ENCODE assay signal across 13 cellular contexts in genomic region chr7:36871863-36872262, GRCh38.
DNase-seq lines count a peak whose midpoint lies in the region; ATAC-seq and TF ChIP-seq lines count a peak whose summit lies in the region.
"Had no signal": no experiment of that assay in that cellular context is flagged by ENCODE, and none has a peak within 500 bp of the region (broad histone marks: within the 10 kb centered on the region; RNA-seq: fewer than 3 reads in every experiment).

No MANE protein-coding gene starts in this region.

- H3K36me3 Mint-ChIP-seq in activated T-helper 2 cell treated with anti-CD3 and anti-CD28 coated beads, Interferon-gamma antibody, Interleukin-2, Interleukin-4, amounts not matched to agents 10 μg/mL and 5 μg/mL and 100 μg/mL, durations not matched to agents 14 hours and 24 hours and 36 hours (ENCODE audit: low read depth): peaks cover 83% of the 10 kb centered on the region
- H3K36me3 Mint-ChIP-seq in stimulated activated effector memory CD8-positive, alpha-beta T cell treated with anti-CD3 and anti-CD28 coated beads, Interleukin-12 subunit alpha, Interleukin-12 subunit beta, amount 100 ng/mL, for 72 hours: peaks cover 59% of the 10 kb centered on the region
- H3K36me3 Mint-ChIP-seq in HFFc6 (ENCODE audit: low read depth): no peaks in the 10 kb centered on the region

- H3K9me3 ChIP-seq in cardiac muscle cell (ENCODE audit: low read depth) (no peaks in the 10 kb centered on the region), right atrium auricular region (no peaks in the 10 kb centered on the region)

- H3K4me3 ChIP-seq in cardiac muscle cell (no peak overlapping the region), right atrium auricular region (no peak overlapping the region)
- no peak overlapping the region for H3K4me3 ChIP-seq in Jurkat, Clone E6-1 (ENCODE audit: low read length)

- H3K27ac ChIP-seq in cardiac muscle cell (peak overlapping the region; percentile 73), right atrium auricular region (no peak overlapping the region)

- no peaks in the 10 kb centered on the region for H3K27me3 ChIP-seq in cardiac muscle cell
- H3K27me3 ChIP-seq in right atrium auricular region: no peaks in the 10 kb centered on the region

- no peaks in the 10 kb centered on the region for H3K27me3 Mint-ChIP-seq in activated T-helper 2 cell treated with anti-CD3 and anti-CD28 coated beads, Interferon-gamma antibody, Interleukin-2, Interleukin-4, amounts not matched to agents 10 μg/mL and 5 μg/mL and 100 μg/mL, durations not matched to agents 14 hours and 24 hours and 36 hours (ENCODE audit: low read depth)
- no peaks in the 10 kb centered on the region; the same call in 1 of the 2 replicates for H3K27me3 Mint-ChIP-seq in HFFc6 (ENCODE audit: insufficient read depth)
- H3K27me3 Mint-ChIP-seq: B cell, T-helper 17 cell had no signal

- peak in 1 of 2 donors; percentile 29 for DNase-seq in cardiac muscle cell (ENCODE audit: low read depth in 1 of 2, low spot score in 1 of 2)
- no peak for DNase-seq in right atrium auricular region (ENCODE audit: low spot score)
- peak; percentile 23 for DNase-seq in Jurkat, Clone E6-1 (ENCODE audit: low read depth, low spot score)
- DNase-seq in activated T-helper 2 cell treated with anti-CD3 and anti-CD28 coated beads, Interferon-gamma antibody, Interleukin-2, Interleukin-4, amounts not matched to agents 10 μg/mL and 5 μg/mL and 100 μg/mL, durations not matched to agents 14 hours and 24 hours and 36 hours (ENCODE audit: low spot score): no peak
- no peak for DNase-seq in stimulated activated effector memory CD8-positive, alpha-beta T cell treated with anti-CD3 and anti-CD28 coated beads, Interleukin-12 subunit alpha, Interleukin-12 subunit beta, amount 100 ng/mL, for 72 hours (ENCODE audit: low spot score in 2 of 2)
- no peak for DNase-seq in HFFc6
- DNase-seq: amygdala; NCI-H1694 treated with DMSO at 0.1 percent for 48 hours; stimulated activated CD4-positive, alpha-beta T cell treated with anti-CD3 and anti-CD28 coated beads, Interleukin-4, amount 100 ng/mL, for 24 hours; T-helper 17 cell had no signal

- H3K4me1 ChIP-seq in cardiac muscle cell (ENCODE audit: low read depth): peaks cover 27% of the 10 kb centered on the region
- no peaks in the 10 kb centered on the region for H3K4me1 ChIP-seq in right atrium auricular region

- TF ChIP-seq CTCF in cardiac muscle cell (IDR thresholded peaks at IDR 0.05; ENCODE audit: low read depth, low read length) (no peak), right atrium auricular region (IDR thresholded peaks at IDR 0.05) (no peak), HFFc6 (IDR thresholded peaks at IDR 0.05) (no peak)

- peak overlapping the region; percentile 89 for H3K27ac Mint-ChIP-seq in activated T-helper 2 cell treated with anti-CD3 and anti-CD28 coated beads, Interferon-gamma antibody, Interleukin-2, Interleukin-4, amounts not matched to agents 10 μg/mL and 5 μg/mL and 100 μg/mL, durations not matched to agents 14 hours and 24 hours and 36 hours
- peak overlapping the region; percentile 86 for H3K27ac Mint-ChIP-seq in stimulated activated effector memory CD8-positive, alpha-beta T cell treated with anti-CD3 and anti-CD28 coated beads, Interleukin-12 subunit alpha, Interleukin-12 subunit beta, amount 100 ng/mL, for 72 hours
- H3K27ac Mint-ChIP-seq in HFFc6: no peak overlapping the region
- H3K27ac Mint-ChIP-seq: B cell, T-helper 17 cell had no signal

- ATAC-seq in stimulated activated effector memory CD8-positive, alpha-beta T cell treated with anti-CD3 and anti-CD28 coated beads, Interleukin-12 subunit alpha, Interleukin-12 subunit beta, amount 100 ng/mL, for 72 hours: peak; percentile 91
- ATAC-seq in HG03175 (IDR thresholded peaks at IDR 0.05; ENCODE audit: unreplicated experiment) (no peak), HG03460 (IDR thresholded peaks at IDR 0.05; ENCODE audit: unreplicated experiment) (no peak)
- ATAC-seq: T-helper 17 cell had no signal

- no peaks in the 10 kb centered on the region for H3K36me3 ChIP-seq in cardiac muscle cell
- no peaks in the 10 kb centered on the region for H3K36me3 ChIP-seq in right atrium auricular region

- H3K4me3 Mint-ChIP-seq in activated T-helper 2 cell treated with anti-CD3 and anti-CD28 coated beads, Interferon-gamma antibody, Interleukin-2, Interleukin-4, amounts not matched to agents 10 μg/mL and 5 μg/mL and 100 μg/mL, durations not matched to agents 14 hours and 24 hours and 36 hours (ENCODE audit: low read depth): no peak overlapping the region
- peak overlapping the region; percentile 40 for H3K4me3 Mint-ChIP-seq in stimulated activated effector memory CD8-positive, alpha-beta T cell treated with anti-CD3 and anti-CD28 coated beads, Interleukin-12 subunit alpha, Interleukin-12 subunit beta, amount 100 ng/mL, for 72 hours
- H3K4me3 Mint-ChIP-seq in HFFc6: no peak overlapping the region
- H3K4me3 Mint-ChIP-seq: B cell, T-helper 17 cell had no signal

- intact Hi-C loops in activated T-helper 2 cell treated with anti-CD3 and anti-CD28 coated beads, Interferon-gamma antibody, Interleukin-2, Interleukin-4, amounts not matched to agents 10 μg/mL and 5 μg/mL and 100 μg/mL, durations not matched to agents 14 hours and 24 hours and 36 hours (cut with micrococcal nuclease): loop anchor here (5.0 kb wide), 2 partner anchors 50 to 145 kb away; no protein-coding TSS in a partner anchor

- H3K4me1 Mint-ChIP-seq in activated T-helper 2 cell treated with anti-CD3 and anti-CD28 coated beads, Interferon-gamma antibody, Interleukin-2, Interleukin-4, amounts not matched to agents 10 μg/mL and 5 μg/mL and 100 μg/mL, durations not matched to agents 14 hours and 24 hours and 36 hours (ENCODE audit: low read depth): peaks cover 25% of the 10 kb centered on the region
- peaks cover 73% of the 10 kb centered on the region for H3K4me1 Mint-ChIP-seq in stimulated activated effector memory CD8-positive, alpha-beta T cell treated with anti-CD3 and anti-CD28 coated beads, Interleukin-12 subunit alpha, Interleukin-12 subunit beta, amount 100 ng/mL, for 72 hours
- H3K4me1 Mint-ChIP-seq in HFFc6 (ENCODE audit: low read depth): no peaks in the 10 kb centered on the region

- H3K9me3 Mint-ChIP-seq in activated T-helper 2 cell treated with anti-CD3 and anti-CD28 coated beads, Interferon-gamma antibody, Interleukin-2, Interleukin-4, amounts not matched to agents 10 μg/mL and 5 μg/mL and 100 μg/mL, durations not matched to agents 14 hours and 24 hours and 36 hours: peaks cover 4% of the 10 kb centered on the region
- peaks cover 3% of the 10 kb centered on the region for H3K9me3 Mint-ChIP-seq in stimulated activated effector memory CD8-positive, alpha-beta T cell treated with anti-CD3 and anti-CD28 coated beads, Interleukin-12 subunit alpha, Interleukin-12 subunit beta, amount 100 ng/mL, for 72 hours
- peaks cover 43% of the 10 kb centered on the region for H3K9me3 Mint-ChIP-seq in HFFc6
